Comparison of ENCODE assay signal across 2 cellular contexts in genomic region chr6:85576479-85576878, GRCh38.
TF ChIP-seq lines count a peak whose summit lies in the region.

No MANE protein-coding gene starts in this region.

TF ChIP-seq in K562, 482 proteins besides CTCF, POLR2A, EP300 and RAD21 (continued from another document):
- no peak for TF ChIP-seq MNT (conservative IDR thresholded peaks at IDR 0.05)
- no peak for TF ChIP-seq CEBPG (CRISPR knock-in tag; IDR thresholded peaks at IDR 0.05)
- TF ChIP-seq CEBPG (tag; conservative IDR thresholded peaks at IDR 0.05 in 1 of 2, IDR thresholded peaks at IDR 0.05 in 1 of 2) = no peak
- no peak for TF ChIP-seq TEAD1 (CRISPR knock-in tag; IDR thresholded peaks at IDR 0.05)

TF ChIP-seq in neural cell, 6 proteins besides CTCF, POLR2A, EP300 and RAD21 (continued from another document):
- TF ChIP-seq REST (IDR thresholded peaks at IDR 0.05; ENCODE audit: borderline replicate concordance) (no peak), SMC3 (conservative IDR thresholded peaks at IDR 0.05; ENCODE audit: poor library complexity) (no peak), EZH2 (IDR thresholded peaks at IDR 0.05; ENCODE audit: borderline replicate concordance, insufficient read depth, low read length, poor library complexity, severe bottlenecking) (no peak), POLR2AphosphoS5 (IDR thresholded peaks at IDR 0.05) (no peak)
